Comparison of ENCODE assay signal across 16 cellular contexts in genomic region chr14:99213101-99213500, GRCh38. TPM values are rescaled to one million over a fixed set of nuclear protein-coding genes. Genes with fewer than 3 reads are reported as not detected.
DNase-seq lines count a peak whose midpoint lies in the region; ATAC-seq and TF ChIP-seq lines count a peak whose summit lies in the region.
"Had no signal": no experiment of that assay in that cellular context is flagged by ENCODE, and none has a peak within 500 bp of the region (broad histone marks: within the 10 kb centered on the region; RNA-seq: fewer than 3 reads in every experiment).

No MANE protein-coding gene starts in this region.

- H3K4me1 Mint-ChIP-seq in activated CD8-positive, alpha-beta T cell treated with anti-CD3 and anti-CD28 coated beads for 36 hours (ENCODE audit: low read depth) = peaks cover 96% of the 10 kb centered on the region
- peaks cover 100% of the 10 kb centered on the region for H3K4me1 Mint-ChIP-seq in stimulated activated naive CD8-positive, alpha-beta T cell treated with anti-CD3 and anti-CD28 coated beads, Interleukin-15, amount 100 ng/mL, for 72 hours

- H3K4me1 ChIP-seq in colonic mucosa = no peaks in the 10 kb centered on the region
- peaks cover 18 to 93% (median 23%) of the 10 kb centered on the region in 3 donors for H3K4me1 ChIP-seq in esophagus squamous epithelium

- H3K27me3 Mint-ChIP-seq in activated CD8-positive, alpha-beta T cell treated with anti-CD3 and anti-CD28 coated beads for 36 hours = no peaks in the 10 kb centered on the region
- no peaks in the 10 kb centered on the region for H3K27me3 Mint-ChIP-seq in stimulated activated naive CD8-positive, alpha-beta T cell treated with anti-CD3 and anti-CD28 coated beads, Interleukin-15, amount 100 ng/mL, for 72 hours

- no peak overlapping the region for H3K27ac ChIP-seq in colonic mucosa
- H3K27ac ChIP-seq in esophagus squamous epithelium = no peak overlapping the region

- H3K4me3 ChIP-seq in colonic mucosa (no peak overlapping the region), esophagus squamous epithelium (no peak overlapping the region)

- no peaks in the 10 kb centered on the region for H3K9me3 ChIP-seq in colonic mucosa
- no peaks in the 10 kb centered on the region for H3K9me3 ChIP-seq in esophagus squamous epithelium

- H3K36me3 Mint-ChIP-seq in activated CD8-positive, alpha-beta T cell treated with anti-CD3 and anti-CD28 coated beads for 36 hours (ENCODE audit: low read depth) = peaks cover 32% of the 10 kb centered on the region

- no peaks in the 10 kb centered on the region for H3K36me3 ChIP-seq in colonic mucosa
- no peaks in the 10 kb centered on the region for H3K36me3 ChIP-seq in esophagus squamous epithelium

- no peak for ATAC-seq in Right ventricle myocardium inferior
- no peak for ATAC-seq in left ventricle myocardium superior
- peak; percentile 31 for ATAC-seq in activated CD8-positive, alpha-beta T cell treated with anti-CD3 and anti-CD28 coated beads for 36 hours
- ATAC-seq in stimulated activated naive CD8-positive, alpha-beta T cell treated with anti-CD3 and anti-CD28 coated beads, Interleukin-15, amount 100 ng/mL, for 72 hours = peak; percentile 34
- ATAC-seq in GM19397 (IDR thresholded peaks at IDR 0.05; ENCODE audit: unreplicated experiment) = no peak
- ATAC-seq: SK-N-SH treated with all-trans-retinoic acid at 6 μM for 48 hours had no signal

- intact Hi-C loops in Right ventricle myocardium inferior (cut with DNase I) = no loop called here
- intact Hi-C loops in left ventricle myocardium superior (cut with micrococcal nuclease) = no loop called here
- intact Hi-C loops in activated CD8-positive, alpha-beta T cell treated with anti-CD3 and anti-CD28 coated beads for 36 hours (cut with micrococcal nuclease) = no loop called here
- intact Hi-C loops in colonic mucosa (cut with DNase I) = no loop called here
- intact Hi-C loops in esophagus squamous epithelium (cut with DNase I) = no loop called here

- H3K9me3 Mint-ChIP-seq in activated CD8-positive, alpha-beta T cell treated with anti-CD3 and anti-CD28 coated beads for 36 hours = no peaks in the 10 kb centered on the region
- H3K9me3 Mint-ChIP-seq in stimulated activated naive CD8-positive, alpha-beta T cell treated with anti-CD3 and anti-CD28 coated beads, Interleukin-15, amount 100 ng/mL, for 72 hours = no peaks in the 10 kb centered on the region
- H3K9me3 Mint-ChIP-seq: nephron progenitor cell had no signal

- 35 to 52% methylated on average over 7 to 10 of the region's 11 CpGs for WGBS in esophagus squamous epithelium, 2 donors

- CTCF ChIA-PET in activated CD8-positive, alpha-beta T cell treated with anti-CD3 and anti-CD28 coated beads for 36 hours (lab: Charles Lee) = interaction anchor here (1.3 to 4.4 kb wide), 6 partner anchors 11 to 54 kb away, joined by 5 to 19 read pairs (median 12); no protein-coding TSS in a partner anchor

- peak overlapping the region; percentile 64 for H3K4me3 Mint-ChIP-seq in activated CD8-positive, alpha-beta T cell treated with anti-CD3 and anti-CD28 coated beads for 36 hours
- H3K4me3 Mint-ChIP-seq in stimulated activated naive CD8-positive, alpha-beta T cell treated with anti-CD3 and anti-CD28 coated beads, Interleukin-15, amount 100 ng/mL, for 72 hours = peak overlapping the region; percentile 82
- H3K4me3 Mint-ChIP-seq: nephron progenitor cell had no signal

- no peak for TF ChIP-seq CTCF in activated CD8-positive, alpha-beta T cell treated with anti-CD3 and anti-CD28 coated beads for 36 hours (IDR thresholded peaks at IDR 0.05)
- TF ChIP-seq CTCF in colonic mucosa (IDR thresholded peaks at IDR 0.05) (no peak), esophagus squamous epithelium (IDR thresholded peaks at IDR 0.05) (no peak)

- peak; percentile 39 for DNase-seq in Right ventricle myocardium inferior (ENCODE audit: missing footprints)
- no peak for DNase-seq in left ventricle myocardium superior
- DNase-seq in activated CD8-positive, alpha-beta T cell treated with anti-CD3 and anti-CD28 coated beads for 36 hours = peak; percentile 60
- peak; percentile 16 for DNase-seq in dedifferentiated amniotic fluid mesenchymal stem cell (ENCODE audit: extremely low spot score)
- no peak for DNase-seq in stimulated activated naive CD8-positive, alpha-beta T cell treated with anti-CD3 and anti-CD28 coated beads, Interleukin-15, amount 100 ng/mL, for 72 hours
- no peak for DNase-seq in colonic mucosa
- DNase-seq in esophagus squamous epithelium (lab: John Stamatoyannopoulos, UW) = no peak
- DNase-seq: activated gamma-delta T cell treated with Interleukin-2 at 50 U/mL for 16 hours, foreskin melanocyte, NCI-H187, NCI-H526, nephron progenitor cell, OCI-M1, trophoblast cell had no signal

- peak overlapping the region; percentile 98 for H3K27ac Mint-ChIP-seq in activated CD8-positive, alpha-beta T cell treated with anti-CD3 and anti-CD28 coated beads for 36 hours
- peak overlapping the region; percentile 68 to 82 for H3K27ac Mint-ChIP-seq in stimulated activated naive CD8-positive, alpha-beta T cell treated with anti-CD3 and anti-CD28 coated beads, Interleukin-15, amount 100 ng/mL, for 72 hours
- H3K27ac Mint-ChIP-seq: nephron progenitor cell had no signal

- TF ChIP-seq POLR2A in esophagus squamous epithelium (IDR thresholded peaks at IDR 0.05) = no peak

- no peaks in the 10 kb centered on the region for H3K27me3 ChIP-seq in colonic mucosa
- no peaks in the 10 kb centered on the region for H3K27me3 ChIP-seq in esophagus squamous epithelium

- POLR2A ChIA-PET in activated CD8-positive, alpha-beta T cell treated with anti-CD3 and anti-CD28 coated beads for 36 hours (lab: Charles Lee) = interaction anchor here (0.7 to 10.7 kb wide), 11 partner anchors 9 to 59 kb away, joined by 3 to 92 read pairs (median 5); partner anchors contain the start of gene BCL11B

- H3K9ac ChIP-seq in colonic mucosa (ENCODE audit: low read depth in 2 of 2, low read length in 2 of 2) = no peak overlapping the region

RNA-seq across cellular contexts. Expression of gene BCL11B, which starts 58.9 kb away (rescaled TPM):
- 0.14 TPM for total RNA-seq in Right ventricle myocardium inferior
- total RNA-seq in left ventricle myocardium superior = 0.20 TPM
- 10 to 100 TPM; 48.5 to 53.0 TPM for total RNA-seq in activated CD8-positive, alpha-beta T cell treated with anti-CD3 and anti-CD28 coated beads for 36 hours
- 10 to 100 TPM in 1 of 2 donors, 1 to 10 TPM in 1; 5.6 to 10.4 TPM for total RNA-seq in colonic mucosa
- 10 to 100 TPM; 10.1 to 19.3 (median 12.9) TPM for total RNA-seq in esophagus squamous epithelium

Comparison
In these comparisons a context has a peak if more than half of its experiments do, and no peak if none do; other contexts are left out.
1. DNase-seq: peak in Right ventricle myocardium inferior (single experiment), activated CD8-positive, alpha-beta T cell treated with anti-CD3 and anti-CD28 coated beads for 36 hours (single experiment) and dedifferentiated amniotic fluid mesenchymal stem cell (single experiment); none in left ventricle myocardium superior (single experiment), stimulated activated naive CD8-positive, alpha-beta T cell treated with anti-CD3 and anti-CD28 coated beads, Interleukin-15, amount 100 ng/mL, for 72 hours (0 of 2), colonic mucosa (single experiment) and esophagus squamous epithelium (single experiment).
2. ATAC-seq: peak in activated CD8-positive, alpha-beta T cell treated with anti-CD3 and anti-CD28 coated beads for 36 hours (single experiment) and stimulated activated naive CD8-positive, alpha-beta T cell treated with anti-CD3 and anti-CD28 coated beads, Interleukin-15, amount 100 ng/mL, for 72 hours (single experiment); none in Right ventricle myocardium inferior (single experiment), left ventricle myocardium superior (single experiment) and GM19397 (single experiment).